In genomic region chr5:7868427-7868772, GRCh38 we compare ENCODE assay signal across 8 cellular contexts. TPM values are rescaled to one million over a fixed set of nuclear protein-coding genes. Genes with fewer than 3 reads are reported as not detected.
A peak's percentile ranks its signal among the peaks of the same experiment; 100 is the strongest.
DNase-seq lines count a peak whose midpoint lies in the region; ATAC-seq, FAIRE-seq and TF ChIP-seq lines count a peak whose summit lies in the region.

No MANE protein-coding gene starts in this region.

- no peaks in the 10 kb centered on the region for H3K27me3 Mint-ChIP-seq in mesothelial cell of epicardium (ENCODE audit: low read depth)

- FAIRE-seq in bronchial epithelial cell (lab: Jason Lieb, UNC), result no peak

- H3K27me3 ChIP-seq in DOHH2 (ENCODE audit: control insufficient read depth, low read length), result no peaks in the 10 kb centered on the region
- no peaks in the 10 kb centered on the region for H3K27me3 ChIP-seq in bronchial epithelial cell (ENCODE audit: control insufficient read depth, insufficient read depth, low read length)

- no peak for ATAC-seq in GM18873 (IDR thresholded peaks at IDR 0.05; ENCODE audit: low FRiP score, unreplicated experiment)

- in situ Hi-C loops in ACHN (cut with HindIII; ENCODE audit: low pct_ligation_motif_present, low pct_unique_long_range_greater_than_20kb, low sequenced_read_pairs), result no loop called here

- H3F3A ChIP-seq in DOHH2 (ENCODE audit: control insufficient read depth, insufficient read depth), result no peaks in the 10 kb centered on the region

- peak overlapping the region; percentile 72 for H3K4me2 ChIP-seq in DOHH2 (ENCODE audit: low read length)

- DNase-seq in KG1 (lab: John Stamatoyannopoulos, UW) (peak; percentile 40), bronchial epithelial cell (ENCODE audit: low read depth) (no peak), mesothelial cell of epicardium (ENCODE audit: low spot score in 2 of 2, unreplicated experiment in 2 of 2) (no peak), ACHN (no peak), NCI-H2081 (lab: John Stamatoyannopoulos, UW) (no peak)
- no peak for DNase-seq in central memory CD4-positive, alpha-beta T cell

- H3K36me3 ChIP-seq in DOHH2 (ENCODE audit: control insufficient read depth, low read length), result peaks cover 78% of the 10 kb centered on the region
- H3K36me3 ChIP-seq in bronchial epithelial cell (ENCODE audit: control insufficient read depth, insufficient read depth, low read length), result peaks cover 1% of the 10 kb centered on the region

- peaks cover 26% of the 10 kb centered on the region for H4K20me1 ChIP-seq in DOHH2 (ENCODE audit: control insufficient read depth, insufficient read depth, low read depth, low read length)

- H3K4me1 ChIP-seq in DOHH2 (ENCODE audit: control insufficient read depth, low read length), result peaks cover 54% of the 10 kb centered on the region

- no peaks in the 10 kb centered on the region for H3K9me3 ChIP-seq in DOHH2 (ENCODE audit: control insufficient read depth, insufficient read depth, low read length)

- peaks cover 32% of the 10 kb centered on the region for H3K4me1 Mint-ChIP-seq in mesothelial cell of epicardium

- H3K9me2 ChIP-seq in DOHH2 (replicated peaks; ENCODE audit: control insufficient read depth, low read length), result no peaks in the 10 kb centered on the region

- H3K4me3 Mint-ChIP-seq in mesothelial cell of epicardium, result peak overlapping the region; percentile 85

- no peaks in the 10 kb centered on the region for H3K9me3 Mint-ChIP-seq in mesothelial cell of epicardium

- no peak for TF ChIP-seq CTCF in DOHH2 (IDR thresholded peaks at IDR 0.05; ENCODE audit: low read depth, low read length, poor library complexity, severe bottlenecking)
- TF ChIP-seq CTCF in bronchial epithelial cell (IDR thresholded peaks at IDR 0.05; ENCODE audit: insufficient read depth, low read length, severe bottlenecking), result no peak
- TF ChIP-seq CTCF in mesothelial cell of epicardium (IDR thresholded peaks at IDR 0.05; ENCODE audit: unreplicated experiment), result no peak

- peak overlapping the region; percentile 31 for H3K27ac Mint-ChIP-seq in mesothelial cell of epicardium

- no peak overlapping the region for H3K27ac ChIP-seq in DOHH2 (ENCODE audit: low read depth, low read length)

- H3K4me3 ChIP-seq in DOHH2 (ENCODE audit: low read length) (peak overlapping the region; percentile 81), bronchial epithelial cell (ENCODE audit: low read depth, low read length) (peak overlapping the region; percentile 74)

- peaks cover 91% of the 10 kb centered on the region for H3K79me2 ChIP-seq in DOHH2 (ENCODE audit: control insufficient read depth, low read length)

- H3K36me3 Mint-ChIP-seq in mesothelial cell of epicardium, result peaks cover 3% of the 10 kb centered on the region

RNA-seq across cellular contexts. Expression of gene FASTKD3, which starts 0.4 kb away (rescaled TPM):
- total RNA-seq in bronchial epithelial cell, result 5.8 and 6.4 TPM in 2 replicates
- 9.4 to 10.6 TPM (median 10.3 TPM) in 3 replicates for total RNA-seq in mesothelial cell of epicardium

RNA-seq across cellular contexts. Expression of gene MTRR, which starts 0.5 kb away (rescaled TPM):
- 21.1 and 29.2 TPM in 2 replicates for total RNA-seq in bronchial epithelial cell
- 40.5 to 44.1 TPM (median 40.7 TPM) in 3 replicates for total RNA-seq in mesothelial cell of epicardium

RNA-seq across cellular contexts. Expression of gene CFAP90, which starts 17.5 kb away (rescaled TPM):
- total RNA-seq in bronchial epithelial cell (not detected in 2 replicates), mesothelial cell of epicardium (0.35 to 1.3 TPM (median 0.85 TPM) in 3 replicates)
